ENCODE assay signal across 9 cellular contexts in genomic region chr2:238644095-238645081, GRCh38.
DNase-seq lines count a peak whose midpoint lies in the region; ATAC-seq lines count a peak whose summit lies in the region.
"Had no signal": no experiment of that assay in that cellular context is flagged by ENCODE, and none has a peak within 500 bp of the region (broad histone marks: within the 10 kb centered on the region; RNA-seq: fewer than 3 reads in every experiment).

No MANE protein-coding gene starts in this region.

- no peaks in the 10 kb centered on the region for H3K36me3 Mint-ChIP-seq in activated CD4-positive, alpha-beta T cell treated with anti-CD3 and anti-CD28 coated beads, Interleukin-2, amount 10 ng/mL, durations not matched to agents 24 days and 14 days (ENCODE audit: low read depth)
- H3K36me3 Mint-ChIP-seq in activated naive CD8-positive, alpha-beta T cell treated with anti-CD3 and anti-CD28 coated beads for 36 hours: no peaks in the 10 kb centered on the region

- no peak overlapping the region for H3K4me3 Mint-ChIP-seq in activated CD4-positive, alpha-beta T cell treated with anti-CD3 and anti-CD28 coated beads, Interleukin-2, amount 10 ng/mL, durations not matched to agents 24 days and 14 days
- no peak overlapping the region for H3K4me3 Mint-ChIP-seq in activated naive CD8-positive, alpha-beta T cell treated with anti-CD3 and anti-CD28 coated beads for 36 hours

- H3K27me3 Mint-ChIP-seq in activated CD4-positive, alpha-beta T cell treated with anti-CD3 and anti-CD28 coated beads, Interleukin-2, amount 10 ng/mL, durations not matched to agents 24 days and 14 days: no peaks in the 10 kb centered on the region
- H3K27me3 Mint-ChIP-seq in activated naive CD8-positive, alpha-beta T cell treated with anti-CD3 and anti-CD28 coated beads for 36 hours: no peaks in the 10 kb centered on the region

- DNase-seq in activated CD4-positive, alpha-beta T cell treated with anti-CD3 and anti-CD28 coated beads, Interleukin-2, amount 10 ng/mL, durations not matched to agents 24 days and 14 days: no peak
- DNase-seq in activated CD4-positive, alpha-beta T cell treated with anti-CD3 and anti-CD28 coated beads, Interleukin-2, amount 50 U/mL, for 48 hours: no peak
- peak; percentile 14 for DNase-seq in activated naive CD8-positive, alpha-beta T cell treated with anti-CD3 and anti-CD28 coated beads for 36 hours
- peak; percentile 49 for DNase-seq in iris pigment epithelial cell (ENCODE audit: low read depth)
- peak; percentile 67 for DNase-seq in stromal cell of bone marrow (ENCODE audit: low read depth)
- no peak for DNase-seq in hypothalamus (lab: John Stamatoyannopoulos, UW)
- no peak for DNase-seq in SHP77 treated with DMSO at 0.1 percent for 48 hours (lab: John Stamatoyannopoulos, UW)
- DNase-seq: dorsolateral prefrontal cortex had no signal

- intact Hi-C loops in activated CD4-positive, alpha-beta T cell treated with anti-CD3 and anti-CD28 coated beads, Interleukin-2, amount 10 ng/mL, durations not matched to agents 24 days and 14 days (cut with micrococcal nuclease): no loop called here

- H3K4me1 Mint-ChIP-seq in activated CD4-positive, alpha-beta T cell treated with anti-CD3 and anti-CD28 coated beads, Interleukin-2, amount 10 ng/mL, durations not matched to agents 24 days and 14 days: peaks cover 13% of the 10 kb centered on the region
- peaks cover 7% of the 10 kb centered on the region for H3K4me1 Mint-ChIP-seq in activated naive CD8-positive, alpha-beta T cell treated with anti-CD3 and anti-CD28 coated beads for 36 hours

- no peak for ATAC-seq in HG02885 (IDR thresholded peaks at IDR 0.05; ENCODE audit: poor library complexity, unreplicated experiment)

- H3K9me3 Mint-ChIP-seq in activated CD4-positive, alpha-beta T cell treated with anti-CD3 and anti-CD28 coated beads, Interleukin-2, amount 10 ng/mL, durations not matched to agents 24 days and 14 days: no peaks in the 10 kb centered on the region
- H3K9me3 Mint-ChIP-seq in activated naive CD8-positive, alpha-beta T cell treated with anti-CD3 and anti-CD28 coated beads for 36 hours: no peaks in the 10 kb centered on the region

- H3K27ac Mint-ChIP-seq in activated CD4-positive, alpha-beta T cell treated with anti-CD3 and anti-CD28 coated beads, Interleukin-2, amount 10 ng/mL, durations not matched to agents 24 days and 14 days: peak overlapping the region; percentile 66
- H3K27ac Mint-ChIP-seq in activated naive CD8-positive, alpha-beta T cell treated with anti-CD3 and anti-CD28 coated beads for 36 hours: no peak overlapping the region

Comparison
In these comparisons a context has a peak if more than half of its experiments do, and no peak if none do; other contexts are left out.
1. DNase-seq: peak in activated naive CD8-positive, alpha-beta T cell treated with anti-CD3 and anti-CD28 coated beads for 36 hours (single experiment), iris pigment epithelial cell (single experiment) and stromal cell of bone marrow (single experiment); none in activated CD4-positive, alpha-beta T cell treated with anti-CD3 and anti-CD28 coated beads, Interleukin-2, amount 10 ng/mL, durations not matched to agents 24 days and 14 days (single experiment), activated CD4-positive, alpha-beta T cell treated with anti-CD3 and anti-CD28 coated beads, Interleukin-2, amount 50 U/mL, for 48 hours (0 of 2), hypothalamus (0 of 51) and SHP77 treated with DMSO at 0.1 percent for 48 hours (single experiment).